In genomic region chr4:1512738-1513660, GRCh38 we compare ENCODE assay signal across 8 cellular contexts.
DNase-seq lines count a peak whose midpoint lies in the region; ATAC-seq and TF ChIP-seq lines count a peak whose summit lies in the region.

No MANE protein-coding gene starts in this region.

- H3K27me3 ChIP-seq in HUES6 (ENCODE audit: control insufficient read depth, insufficient read depth, low read length), result peaks cover 36% of the 10 kb centered on the region; the same call in 1 of the 2 replicates
- peaks cover 14% of the 10 kb centered on the region for H3K27me3 ChIP-seq in osteoblast (ENCODE audit: insufficient read depth, low read length)
- H3K27me3 ChIP-seq in aorta (ENCODE audit: control insufficient read depth in 1 of 2, insufficient read depth in 2 of 2, low read length in 1 of 2), result no peaks in the 10 kb centered on the region

- H2AFZ ChIP-seq in osteoblast (ENCODE audit: low read length), result no peak overlapping the region

- H3K27ac ChIP-seq in HUES6 (ENCODE audit: low read depth, low read length), result no peak overlapping the region
- no peak overlapping the region for H3K27ac ChIP-seq in osteoblast (ENCODE audit: low read depth, low read length)
- H3K27ac ChIP-seq in aorta (ENCODE audit: low read depth in 1 of 2, low read length in 2 of 2), result no peak overlapping the region

- no peaks in the 10 kb centered on the region for H3K36me3 ChIP-seq in HUES6 (ENCODE audit: control insufficient read depth, insufficient read depth, low read length)
- H3K36me3 ChIP-seq in osteoblast (ENCODE audit: insufficient read depth, low read length), result no peaks in the 10 kb centered on the region
- no peaks in the 10 kb centered on the region for H3K36me3 ChIP-seq in aorta (ENCODE audit: control insufficient read depth in 1 of 2, insufficient read depth in 2 of 2, low read length in 1 of 2)

- TF ChIP-seq CTCF in AG04449 (IDR thresholded peaks at IDR 0.05; ENCODE audit: insufficient read depth, low read length, missing control alignments) (peak; percentile 45), fibroblast of pulmonary artery (IDR thresholded peaks at IDR 0.05; ENCODE audit: low read length, missing control alignments) (peak; percentile 9), osteoblast (IDR thresholded peaks at IDR 0.05; ENCODE audit: extremely low read depth, low read depth, low read length) (peak; percentile 22)

- no peak overlapping the region for H3K4me3 ChIP-seq in AG04449 (ENCODE audit: low read depth, low read length)
- H3K4me3 ChIP-seq in HUES6 (ENCODE audit: low read depth, low read length), result peak overlapping the region; percentile 58
- H3K4me3 ChIP-seq in fibroblast of pulmonary artery (replicated peaks; ENCODE audit: low read depth, low read length), result no peak overlapping the region
- no peak overlapping the region for H3K4me3 ChIP-seq in osteoblast (ENCODE audit: insufficient read depth, low read length)
- H3K4me3 ChIP-seq in aorta (ENCODE audit: low read length in 2 of 2), result no peak overlapping the region

- H3K79me2 ChIP-seq in osteoblast (ENCODE audit: insufficient read depth, low read length), result no peaks in the 10 kb centered on the region

- peak; percentile 17 for ATAC-seq in aorta (ENCODE audit: low FRiP score)
- no peak for ATAC-seq in HG02642 (IDR thresholded peaks at IDR 0.05; ENCODE audit: poor library complexity, unreplicated experiment)
- ATAC-seq in HG02571 (IDR thresholded peaks at IDR 0.05; ENCODE audit: unreplicated experiment), result no peak

- DNase-seq in AG04449 (ENCODE audit: low read depth, low spot score), result no peak
- peak; percentile 43 for DNase-seq in activated CD8-positive, alpha-beta memory T cell treated with anti-CD3 and anti-CD28 coated beads, Interleukin-2, amount 50 U/mL, for 4 hours
- DNase-seq in fibroblast of pulmonary artery (ENCODE audit: low read depth), result peak; percentile 14
- DNase-seq in osteoblast (ENCODE audit: insufficient read length, low spot score, missing footprints), result no peak
- peak; percentile 43 to 78 for DNase-seq in aorta

- no peaks in the 10 kb centered on the region for H4K20me1 ChIP-seq in osteoblast (ENCODE audit: insufficient read depth, low read length)

- intact Hi-C loops in aorta (cut with DNase I), result no loop called here

- H3K9me3 ChIP-seq in HUES6 (ENCODE audit: control insufficient read depth, insufficient read depth, low read depth, low read length), result no peaks in the 10 kb centered on the region; the same call in 1 of the 2 replicates
- H3K9me3 ChIP-seq in osteoblast (ENCODE audit: low read depth, low read length), result no peaks in the 10 kb centered on the region
- H3K9me3 ChIP-seq in aorta (ENCODE audit: control insufficient read depth, low read length), result no peaks in the 10 kb centered on the region

- CTCF ChIA-PET in AG04449 (lab: Yijun Ruan, JAX), result interaction anchor here (0.7 to 3.8 kb wide), 11 partner anchors 10 to 376 kb away, joined by 3 to 31 read pairs (median 4); no protein-coding TSS in a partner anchor

- no peak overlapping the region for H3K4me2 ChIP-seq in osteoblast (ENCODE audit: insufficient read depth, low read length)

- no peak overlapping the region for H3K9ac ChIP-seq in HUES6 (ENCODE audit: low read length)

- 9 to 10% methylated on average over 59 to 78 of the region's 78 CpGs for WGBS in aorta, 2 donors

- H3K4me1 ChIP-seq in HUES6 (ENCODE audit: control insufficient read depth, insufficient read depth, low read length) (no peaks in the 10 kb centered on the region), osteoblast (ENCODE audit: insufficient read depth, low read length) (no peaks in the 10 kb centered on the region), aorta (ENCODE audit: control insufficient read depth in 1 of 2, insufficient read depth in 2 of 2, low read length in 2 of 2) (no peaks in the 10 kb centered on the region)

- POLR2A ChIA-PET in AG04449 (lab: Yijun Ruan, JAX), result no interaction called here

Comparison
In these comparisons a context has a peak if more than half of its experiments do, and no peak if none do; other contexts are left out.
1. DNase-seq: peak in activated CD8-positive, alpha-beta memory T cell treated with anti-CD3 and anti-CD28 coated beads, Interleukin-2, amount 50 U/mL, for 4 hours (single experiment), fibroblast of pulmonary artery (single experiment) and aorta (2 of 2); none in AG04449 (single experiment) and osteoblast (single experiment).
2. Peak in every context shown above with its lines, with median percentiles within 50 percentile points of each other: CTCF ChIP-seq.